8 cellular contexts compared by ENCODE assay signal in the genomic region with DNA sequence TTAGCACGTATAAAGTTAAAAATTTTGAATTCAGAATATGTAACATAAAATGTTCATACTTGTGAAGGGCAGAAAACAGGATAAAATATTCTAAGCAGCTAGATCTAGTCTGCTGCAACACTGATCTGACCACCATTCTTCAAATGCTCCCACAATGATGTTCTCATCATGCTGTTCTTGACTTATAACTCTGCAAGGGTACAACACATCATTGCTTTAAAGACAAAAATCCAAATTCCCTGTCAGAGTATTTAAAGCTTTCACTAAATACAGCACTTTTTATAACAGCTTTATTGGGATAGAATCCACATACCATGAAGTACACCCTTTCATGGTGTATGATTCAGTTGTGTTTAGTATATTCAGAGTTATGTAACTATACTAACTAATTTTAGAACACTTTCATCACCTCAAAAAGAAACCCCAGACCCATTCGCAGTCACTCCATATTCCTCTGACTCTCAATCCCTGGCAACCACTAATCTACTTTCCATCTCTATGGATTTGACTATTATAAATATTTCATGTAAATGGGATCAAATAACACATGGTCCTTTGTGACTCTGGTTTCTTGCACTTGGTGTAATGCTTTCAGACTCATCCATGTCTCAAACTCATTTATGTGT. TPM values are rescaled to one million over a fixed set of nuclear protein-coding genes. Genes with fewer than 3 reads are reported as not detected.
DNase-seq lines count a peak whose midpoint lies in the region; ATAC-seq and TF ChIP-seq lines count a peak whose summit lies in the region.

No MANE protein-coding gene starts in this region.

- H3K4me3 ChIP-seq in choroid plexus epithelial cell (ENCODE audit: low read depth, low read length) (no peak overlapping the region), mesenchymal stem cell (ENCODE audit: insufficient read depth in 1 of 2, low read depth in 1 of 2, low read length in 2 of 2) (no peak overlapping the region), aorta (ENCODE audit: low read length in 2 of 2) (no peak overlapping the region)

- H3K27me3 ChIP-seq in mesenchymal stem cell (ENCODE audit: control insufficient read depth in 1 of 2, insufficient read depth in 1 of 2, low read length in 2 of 2) = no peaks in the 10 kb centered on the region
- H3K27me3 ChIP-seq in aorta (ENCODE audit: control insufficient read depth in 1 of 2, insufficient read depth in 2 of 2, low read length in 1 of 2) = no peaks in the 10 kb centered on the region

- H2BK12ac ChIP-seq in mesenchymal stem cell (ENCODE audit: low read length in 2 of 2) = no peak overlapping the region

- no peak overlapping the region for H3K18ac ChIP-seq in mesenchymal stem cell (ENCODE audit: low read depth in 1 of 2, low read length in 2 of 2)

- no peak overlapping the region for H2BK5ac ChIP-seq in mesenchymal stem cell (ENCODE audit: low read depth, low read length, poor library complexity, severe bottlenecking)

- peaks cover 6% of the 10 kb centered on the region for H3K9me3 ChIP-seq in mesenchymal stem cell (ENCODE audit: control insufficient read depth, low read length)
- H3K9me3 ChIP-seq in aorta (ENCODE audit: control insufficient read depth, low read length) = no peaks in the 10 kb centered on the region

- no peak overlapping the region for H3K14ac ChIP-seq in mesenchymal stem cell (ENCODE audit: low read length in 2 of 2)

- H3K4me2 ChIP-seq in mesenchymal stem cell (ENCODE audit: low read length, poor library complexity, severe bottlenecking) = no peak overlapping the region

- no peak overlapping the region for H2BK120ac ChIP-seq in mesenchymal stem cell (ENCODE audit: low read depth, low read length)

- H2AFZ ChIP-seq in mesenchymal stem cell (ENCODE audit: low read depth, low read length) = no peak overlapping the region

- H2AK5ac ChIP-seq in mesenchymal stem cell (ENCODE audit: low read length, severe bottlenecking) = no peak overlapping the region

- peak overlapping the region; percentile 70 for H3K9ac ChIP-seq in mesenchymal stem cell (ENCODE audit: low read length)

- peaks cover 2% of the 10 kb centered on the region for H3K4me1 ChIP-seq in mesenchymal stem cell (ENCODE audit: control insufficient read depth, insufficient read depth, low read depth, low read length)
- peaks cover 3 to 6% of the 10 kb centered on the region in 2 donors for H3K4me1 ChIP-seq in aorta (ENCODE audit: control insufficient read depth in 1 of 2, insufficient read depth in 2 of 2, low read length in 2 of 2)

- intact Hi-C loops in Right ventricle myocardium inferior (cut with DNase I) = loop anchor here (1.0 to 5.0 kb wide), 2 partner anchors 57 to 132 kb away; partner anchors contain the start of gene MAP4K3
- intact Hi-C loops in cardiac septum (cut with DNase I) = no loop called here
- intact Hi-C loops in aorta (cut with DNase I) = loop anchor here in 1 of 2 donors (5.0 kb wide), 1 partner anchor 52 kb away; no protein-coding TSS in a partner anchor

- WGBS in mesenchymal stem cell = no CpG with 5 or more reads among the region's 2 CpGs
- WGBS in aorta, 2 donors = 18 to 22% methylated on average over 2 of the region's 2 CpGs

- no peak overlapping the region for H4K91ac ChIP-seq in mesenchymal stem cell (ENCODE audit: low read length)

- DNase-seq in Right ventricle myocardium inferior (ENCODE audit: missing footprints) (no peak), cardiac septum (ENCODE audit: low spot score) (no peak), choroid plexus epithelial cell (ENCODE audit: low read depth) (peak; percentile 57), mesenchymal stem cell (peak; percentile 39), aorta (no peak), RWPE1 (ENCODE audit: low spot score) (no peak), DMS53 (lab: John Stamatoyannopoulos, UW) (no peak), SHP77 (lab: John Stamatoyannopoulos, UW) (no peak)

- H2BK15ac ChIP-seq in mesenchymal stem cell (ENCODE audit: low read depth, poor library complexity, severe bottlenecking) = no peak overlapping the region

- H3K4ac ChIP-seq in mesenchymal stem cell (ENCODE audit: low read depth in 1 of 2, low read length in 2 of 2) = no peak overlapping the region

- H4K8ac ChIP-seq in mesenchymal stem cell (ENCODE audit: low read length) = no peak overlapping the region

- CTCF ChIA-PET in RWPE1 (lab: Yijun Ruan, JAX) = interaction anchor here (0.6 to 1.3 kb wide), 9 partner anchors 13 to 848 kb away, joined by 3 to 5 read pairs (median 3); no protein-coding TSS in a partner anchor

- POLR2A ChIA-PET in RWPE1 (lab: Yijun Ruan, JAX; ENCODE audit: low non-redundant PET) = no interaction called here

- no peak for TF ChIP-seq CTCF in choroid plexus epithelial cell (conservative IDR thresholded peaks at IDR 0.05; ENCODE audit: low read depth, low read length)
- TF ChIP-seq CTCF in RWPE1 (conservative IDR thresholded peaks at IDR 0.05; ENCODE audit: low read depth) = no peak

- H3K79me1 ChIP-seq in mesenchymal stem cell (replicated peaks; ENCODE audit: low read length, poor library complexity, severe bottlenecking) = peaks cover 14% of the 10 kb centered on the region

- H3K27ac ChIP-seq in mesenchymal stem cell (ENCODE audit: low read length, poor library complexity, severe bottlenecking) (no peak overlapping the region), aorta (ENCODE audit: low read depth in 1 of 2, low read length in 2 of 2) (no peak overlapping the region), RWPE1 (no peak overlapping the region)

- no peak overlapping the region for H3K23ac ChIP-seq in mesenchymal stem cell (ENCODE audit: low read length in 2 of 2)

- ATAC-seq in Right ventricle myocardium inferior = peak; percentile 46
- ATAC-seq in aorta (ENCODE audit: low FRiP score) = peak; percentile 39

- H3K36me3 ChIP-seq in mesenchymal stem cell (ENCODE audit: control insufficient read depth in 1 of 2, insufficient read depth in 2 of 2, low read depth in 1 of 2, low read length in 2 of 2) (peaks cover 0 to 11% of the 10 kb centered on the region in 2 experiments), aorta (ENCODE audit: control insufficient read depth in 1 of 2, insufficient read depth in 2 of 2, low read length in 1 of 2) (peaks cover 0 to 3% of the 10 kb centered on the region in 2 donors)

RNA-seq across cellular contexts. Expression of gene MAP4K3, which starts 56.4 kb away (rescaled TPM):
- 32.3 TPM for total RNA-seq in Right ventricle myocardium inferior
- total RNA-seq in cardiac septum = 40.0 TPM
- 31.1 TPM for polyA plus RNA-seq in mesenchymal stem cell (2013, experiment 1 of 2)
- polyA plus RNA-seq in mesenchymal stem cell (2013, experiment 2 of 2) = 32.2 TPM
- 10 to 100 TPM; 42.1 to 50.8 TPM for total RNA-seq in aorta
- polyA plus RNA-seq in aorta = 10 to 100 TPM; 13.9 to 23.6 TPM

Comparison
In these comparisons a context has a peak if more than half of its experiments do, and no peak if none do; other contexts are left out.
1. DNase-seq: peak in choroid plexus epithelial cell (single experiment) and mesenchymal stem cell (single experiment); none in Right ventricle myocardium inferior (single experiment), cardiac septum (single experiment), aorta (0 of 2), RWPE1 (single experiment), DMS53 (single experiment) and SHP77 (0 of 2).